ENCODE assay signal across 8 cellular contexts in the genomic region with DNA sequence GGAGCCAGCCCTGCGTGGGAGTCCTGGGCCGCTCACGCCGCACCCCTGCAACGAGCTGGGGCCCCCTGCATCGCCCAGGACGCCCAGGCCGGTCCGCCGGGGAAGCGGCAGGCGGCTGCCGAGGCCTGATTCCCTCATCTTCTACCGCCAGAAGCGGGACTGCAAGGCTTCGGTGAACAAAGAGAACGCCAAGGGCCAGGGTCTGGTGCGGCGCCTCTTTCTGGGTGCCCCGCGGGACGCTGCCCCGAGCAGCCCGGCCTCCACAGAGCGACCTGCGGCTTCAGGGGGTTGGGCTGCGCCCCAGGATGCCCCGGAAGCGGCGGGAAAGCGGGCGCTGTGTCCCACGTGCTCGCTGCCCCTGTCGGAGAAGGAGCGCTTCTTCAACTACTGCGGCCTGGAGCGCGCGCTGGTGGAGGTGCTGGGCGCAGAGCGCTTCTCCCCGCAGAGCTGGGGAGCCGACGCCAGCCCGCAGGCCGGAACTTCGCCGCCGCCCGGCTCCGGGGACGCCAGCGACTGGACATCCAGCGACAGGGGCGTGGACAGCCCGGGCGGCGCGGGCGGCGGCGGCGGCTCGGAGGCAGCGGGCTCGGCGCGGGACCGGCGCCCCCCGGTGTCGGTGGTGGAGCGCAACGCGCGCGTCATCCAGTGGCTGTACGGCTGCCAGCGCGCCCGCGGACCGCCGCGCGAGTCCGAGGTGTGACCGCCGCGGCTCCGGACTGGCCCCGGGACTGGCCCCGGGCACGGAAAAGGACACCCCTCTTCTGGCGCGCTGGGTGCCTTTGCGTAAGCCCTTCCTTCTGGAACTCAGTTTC. TPM values are rescaled to one million over a fixed set of nuclear protein-coding genes. Genes with fewer than 3 reads are reported as not detected.
DNase-seq lines count a peak whose midpoint lies in the region; ATAC-seq and TF ChIP-seq lines count a peak whose summit lies in the region.

No MANE protein-coding gene starts in this region.

- no peak overlapping the region for H2BK120ac ChIP-seq in IMR-90 (ENCODE audit: low read depth, low read length)

- H4K91ac ChIP-seq in IMR-90 (ENCODE audit: insufficient read depth, low read depth, low read length), result no peak overlapping the region

- no peaks in the 10 kb centered on the region for H3K79me1 ChIP-seq in IMR-90 (ENCODE audit: low read depth in 1 of 2, low read length in 2 of 2)

- intact Hi-C loops in IMR-90 (cut with micrococcal nuclease) (no loop called here), right lobe of liver (cut with DNase I) (no loop called here)

- peak overlapping the region; percentile 41 for H3K4me3 ChIP-seq in IMR-90 (ENCODE audit: insufficient read depth, low read depth, low read length)
- peak overlapping the region; percentile 49 for H3K4me3 ChIP-seq in WI38 (ENCODE audit: low read depth, low read length)
- H3K4me3 ChIP-seq in duodenal mucosa (ENCODE audit: low read depth in 1 of 2, low read length in 2 of 2), result peak overlapping the region; percentile 55 to 61
- H3K4me3 ChIP-seq in right lobe of liver, result peak overlapping the region; percentile 30 to 50 (median 35)

- H3K56ac ChIP-seq in IMR-90 (ENCODE audit: extremely low read depth, insufficient read depth, low read length), result no peak overlapping the region

- no peak overlapping the region for H2AK5ac ChIP-seq in IMR-90 (ENCODE audit: low read depth, low read length)

- no peak overlapping the region for H3K4ac ChIP-seq in IMR-90 (ENCODE audit: low read depth, low read length)

- CTCF ChIA-PET in IMR-90 (lab: Yijun Ruan, JAX), result no interaction called here

- dilution Hi-C loops in IMR-90 (cut with HindIII; ENCODE audit: low sequenced_read_pairs, unreplicated experiment), result no loop called here

- peak overlapping the region; percentile 58 for H2AK9ac ChIP-seq in IMR-90 (replicated peaks; ENCODE audit: low read depth, low read length, poor library complexity)

- no TSS peak for BruUV-seq in IMR-90 (replicated peaks; lab: Mats Ljungman, UMichigan)

- 2% methylated on average over 64 of the region's 98 CpGs; no CpG with 5 or more reads in 1 of the 2 experiments for WGBS in IMR-90 (ENCODE audit: extremely low coverage in 2 of 2, insufficient read length in 1 of 2), 2 experiments
- 0% methylated on average over 3 of the region's 98 CpGs for WGBS in right lobe of liver (ENCODE audit: insufficient coverage, low coverage, low lambda C conversion rate, missing lambda C conversion rate)

- no peak overlapping the region for H2BK15ac ChIP-seq in IMR-90 (ENCODE audit: low read depth, low read length)

- H4K5ac ChIP-seq in IMR-90 (ENCODE audit: low read depth, low read length), result no peak overlapping the region

- no peak overlapping the region for H3K23ac ChIP-seq in IMR-90 (ENCODE audit: low read depth, low read length)

- H2BK5ac ChIP-seq in IMR-90 (ENCODE audit: low read depth, low read length, poor library complexity, severe bottlenecking), result no peak overlapping the region

- peak overlapping the region; percentile 78 for H3K4me2 ChIP-seq in IMR-90 (ENCODE audit: low read depth, low read length)

- peak overlapping the region; percentile 89 for H2AFZ ChIP-seq in IMR-90 (replicated peaks; ENCODE audit: low read length, poor library complexity)

- no peak overlapping the region for H2BK20ac ChIP-seq in IMR-90 (ENCODE audit: low read depth, low read length)

- H3K18ac ChIP-seq in IMR-90 (ENCODE audit: low read depth, low read length), result no peak overlapping the region

- in situ Hi-C loops in IMR-90 (cut with MboI; ENCODE audit: low sequenced_read_pairs), result no loop called here

- H3K36me3 ChIP-seq in IMR-90 (ENCODE audit: control insufficient read depth, insufficient read depth, low read length), result no peaks in the 10 kb centered on the region
- no peaks in the 10 kb centered on the region for H3K36me3 ChIP-seq in duodenal mucosa (ENCODE audit: control insufficient read depth in 1 of 2, insufficient read depth in 2 of 2, low read length in 2 of 2)
- H3K36me3 ChIP-seq in right lobe of liver, result no peaks in the 10 kb centered on the region

- H4K8ac ChIP-seq in IMR-90 (ENCODE audit: low read depth in 2 of 2, low read length in 2 of 2), result no peak overlapping the region

- H3K4me1 ChIP-seq in IMR-90 (ENCODE audit: control insufficient read depth, insufficient read depth, low read length) (peaks cover 4% of the 10 kb centered on the region), duodenal mucosa (ENCODE audit: control insufficient read depth in 1 of 2, insufficient read depth in 2 of 2, low read length in 2 of 2) (peaks cover 12 to 14% of the 10 kb centered on the region in 2 donors), right lobe of liver (peaks cover 0 to 11% (median 0%) of the 10 kb centered on the region in 4 donors)

- POLR2A ChIA-PET in IMR-90 (lab: Charles Lee; ENCODE audit: unreplicated experiment), result no interaction called here

- DNase-seq in CD1c-positive myeloid dendritic cell (ENCODE audit: extremely low spot score), result peak; percentile 66
- DNase-seq in IMR-90, result peak; percentile 31
- peak in 2 of 3 donors; percentile 64 to 68 for DNase-seq in right lobe of liver
- peak; percentile 20 to 29 for DNase-seq in stimulated activated CD4-positive, alpha-beta T cell treated with anti-CD3 and anti-CD28 coated beads, Interleukin-4, amount 100 ng/mL, for 48 hours (ENCODE audit: low read depth in 2 of 2)
- DNase-seq in A172 (ENCODE audit: low spot score), result no peak
- DNase-seq in SHP77 treated with DMSO at 0.1 percent for 48 hours (lab: John Stamatoyannopoulos, UW), result no peak

- TF ChIP-seq POLR2A in IMR-90 (IDR thresholded peaks at IDR 0.05; ENCODE audit: low read depth, low read length) (no peak), right lobe of liver (IDR thresholded peaks at IDR 0.05) (no peak)

- H3K27ac ChIP-seq in IMR-90 (ENCODE audit: insufficient read depth, low read length) (no peak overlapping the region; the same call in 1 of the 2 replicates), duodenal mucosa (ENCODE audit: low read depth, low read length) (no peak overlapping the region), right lobe of liver (no peak overlapping the region)

- TF ChIP-seq CTCF in IMR-90 (conservative IDR thresholded peaks at IDR 0.05; ENCODE audit: low read depth, low read length) (no peak; the same call in 1 of the 2 replicates), WI38 (IDR thresholded peaks at IDR 0.05; ENCODE audit: low read depth, low read length) (no peak), right lobe of liver (IDR thresholded peaks at IDR 0.05) (peak; percentile 14 to 38 (median 22))

- H3K9me3 ChIP-seq in IMR-90 (ENCODE audit: control insufficient read depth, insufficient read depth, low read length), result no peaks in the 10 kb centered on the region
- H3K9me3 ChIP-seq in duodenal mucosa (ENCODE audit: control insufficient read depth in 1 of 2, low read length in 2 of 2), result no peaks in the 10 kb centered on the region
- no peaks in the 10 kb centered on the region for H3K9me3 ChIP-seq in right lobe of liver

- no peak for TF ChIP-seq RAD21 in IMR-90 (IDR thresholded peaks at IDR 0.05; ENCODE audit: low read length)

- H3K9me1 ChIP-seq in IMR-90 (ENCODE audit: insufficient read depth, low read length), result no peaks in the 10 kb centered on the region

- H3K27me3 ChIP-seq in IMR-90 (ENCODE audit: control insufficient read depth, insufficient read depth, low read length) (peaks cover 31% of the 10 kb centered on the region; the same call in 1 of the 2 replicates), duodenal mucosa (ENCODE audit: control insufficient read depth in 1 of 2, insufficient read depth in 2 of 2, low read length in 2 of 2) (peaks cover 17 to 36% of the 10 kb centered on the region in 2 donors), right lobe of liver (no peaks in the 10 kb centered on the region)

- H3K9ac ChIP-seq in IMR-90 (ENCODE audit: low read depth, low read length), result no peak overlapping the region
- no peak overlapping the region for H3K9ac ChIP-seq in duodenal mucosa (ENCODE audit: low read depth in 1 of 2, low read length in 2 of 2)

- H4K20me1 ChIP-seq in IMR-90 (ENCODE audit: insufficient read depth, low read length), result no peaks in the 10 kb centered on the region

- ATAC-seq in IMR-90 (ENCODE audit: low read depth) (peak; percentile 74), right lobe of liver (peak; percentile 61 to 68 (median 68))

- no peak overlapping the region for H3K14ac ChIP-seq in IMR-90 (replicated peaks; ENCODE audit: low read depth, low read length)

TF ChIP-seq in IMR-90, 13 proteins besides CTCF, POLR2A, EP300 and RAD21 (continues in another document):
- TF ChIP-seq MAZ (IDR thresholded peaks at IDR 0.05; ENCODE audit: borderline replicate concordance, low read depth, low read length), result no peak

RNA-seq across cellular contexts. Expression of gene FAM110D, which starts 2.7 kb away (rescaled TPM):
- total RNA-seq in IMR-90 (2012; rRNA removed), result not detected in 2 replicates
- polyA plus RNA-seq in IMR-90 (2012; rRNA removed), result not detected in 2 replicates
- 0.03 TPM in 1 of 2 replicates, not detected in the other for polyA plus RNA-seq in IMR-90 (2012; cell fraction: cytosol; rRNA removed)
- 0.03 TPM in 1 of 2 replicates, not detected in the other for polyA plus RNA-seq in IMR-90 (2012; cell fraction: nucleus; rRNA removed; ENCODE audit: low replicate concordance)
- under 1 TPM; 0.22 to 0.53 (median 0.34) TPM for total RNA-seq in right lobe of liver
- 0.62 TPM in 1 of 2 replicates, not detected in the other for total RNA-seq in A172 (2014; rRNA removed; shearing (Covaris generic))

RNA-seq across cellular contexts. Expression of gene C1orf232, which starts 7.1 kb away (rescaled TPM):
- total RNA-seq in IMR-90 (2012; rRNA removed) (not detected in 2 replicates), right lobe of liver (not detected)
- not detected in 2 replicates for polyA plus RNA-seq in IMR-90 (2012; rRNA removed)
- not detected in 2 replicates for polyA plus RNA-seq in IMR-90 (2012; cell fraction: cytosol; rRNA removed)
- not detected in 2 replicates for polyA plus RNA-seq in IMR-90 (2012; cell fraction: nucleus; rRNA removed; ENCODE audit: low replicate concordance)
- not detected in 2 replicates for total RNA-seq in A172 (2014; rRNA removed; shearing (Covaris generic))

RNA-seq across cellular contexts. Expression of gene ZNF593, which starts 8.1 kb away (rescaled TPM):
- total RNA-seq in IMR-90 (2012; rRNA removed), result 22.2 and 22.8 TPM in 2 replicates
- 57.7 and 78.6 TPM in 2 replicates for polyA plus RNA-seq in IMR-90 (2012; rRNA removed)
- 79.2 and 84.3 TPM in 2 replicates for polyA plus RNA-seq in IMR-90 (2012; cell fraction: cytosol; rRNA removed)
- 27.4 and 38.4 TPM in 2 replicates for polyA plus RNA-seq in IMR-90 (2012; cell fraction: nucleus; rRNA removed; ENCODE audit: low replicate concordance)
- 10 to 100 TPM; 16.8 to 39.6 (median 20.7) TPM for total RNA-seq in right lobe of liver
- 12.9 and 18.1 TPM in 2 replicates for total RNA-seq in A172 (2014; rRNA removed; shearing (Covaris generic))

RNA-seq across cellular contexts. Expression of gene ZNF593OS, which starts 10.0 kb away (rescaled TPM):
- total RNA-seq in IMR-90 (2012; rRNA removed) (not detected in 2 replicates), right lobe of liver (not detected)
- not detected in 2 replicates for polyA plus RNA-seq in IMR-90 (2012; rRNA removed)
- polyA plus RNA-seq in IMR-90 (2012; cell fraction: cytosol; rRNA removed), result not detected in 2 replicates
- polyA plus RNA-seq in IMR-90 (2012; cell fraction: nucleus; rRNA removed; ENCODE audit: low replicate concordance), result 0.14 TPM in 1 of 2 replicates, not detected in the other
- not detected in 2 replicates for total RNA-seq in A172 (2014; rRNA removed; shearing (Covaris generic))

RNA-seq across cellular contexts. Expression of gene CNKSR1, which starts 15.7 kb away (rescaled TPM):
- total RNA-seq in IMR-90 (2012; rRNA removed) (0.28 TPM in 1 of 2 replicates, not detected in the other), right lobe of liver (1 to 10 TPM in 4 of 6 experiments, under 1 TPM in 2; 0.72 to 1.4 (median 1.1) TPM)
- 0.30 and 0.43 TPM in 2 replicates for polyA plus RNA-seq in IMR-90 (2012; rRNA removed)
- 0.24 and 1.2 TPM in 2 replicates for polyA plus RNA-seq in IMR-90 (2012; cell fraction: cytosol; rRNA removed)
- 3.8 and 5.8 TPM in 2 replicates for polyA plus RNA-seq in IMR-90 (2012; cell fraction: nucleus; rRNA removed; ENCODE audit: low replicate concordance)
- not detected in 2 replicates for total RNA-seq in A172 (2014; rRNA removed; shearing (Covaris generic))

Comparison
In these comparisons a context has a peak if more than half of its experiments do, and no peak if none do; other contexts are left out.
1. DNase-seq: peak in CD1c-positive myeloid dendritic cell (single experiment), IMR-90 (single experiment), right lobe of liver (2 of 3) and stimulated activated CD4-positive, alpha-beta T cell treated with anti-CD3 and anti-CD28 coated beads, Interleukin-4, amount 100 ng/mL, for 48 hours (2 of 2); none in A172 (single experiment) and SHP77 treated with DMSO at 0.1 percent for 48 hours (single experiment).
2. CTCF ChIP-seq: peak in right lobe of liver (4 of 4); none in IMR-90 (single experiment) and WI38 (single experiment).
3. Peak in every context shown above with its lines, with median percentiles within 50 percentile points of each other: H3K4me3 ChIP-seq.